In the genomic region with DNA sequence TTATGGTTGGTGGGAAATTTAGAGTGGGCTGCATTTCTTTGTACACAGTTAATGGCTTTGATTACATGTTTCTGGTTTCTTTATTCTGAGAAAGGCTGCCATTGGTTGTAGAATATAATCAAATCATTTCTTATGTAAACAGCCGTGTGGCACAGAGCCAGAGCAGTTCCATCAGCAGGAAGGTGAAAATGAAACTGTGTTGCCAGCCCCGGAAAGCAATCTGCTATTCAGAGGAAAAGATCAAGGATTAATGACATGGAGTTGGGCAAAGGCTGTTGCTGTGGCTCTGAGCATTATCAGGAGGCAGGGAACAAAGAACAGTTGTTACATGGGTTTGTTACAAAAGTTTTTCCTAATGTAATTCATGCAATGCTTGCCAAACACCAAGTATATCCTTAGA, we compare ENCODE assay signal across 16 cellular contexts.
DNase-seq lines count a peak whose midpoint lies in the region; ATAC-seq, FAIRE-seq and TF ChIP-seq lines count a peak whose summit lies in the region.
"Had no signal": no experiment of that assay in that cellular context is flagged by ENCODE, and none has a peak within 500 bp of the region (broad histone marks: within the 10 kb centered on the region; RNA-seq: fewer than 3 reads in every experiment).

No MANE protein-coding gene starts in this region.

- no peak overlapping the region for H3K4me3 Mint-ChIP-seq in effector memory CD8-positive, alpha-beta T cell
- H3K4me3 Mint-ChIP-seq: B cell; CD4-positive, alpha-beta memory T cell had no signal

- H3K27me3 ChIP-seq in right lobe of liver (no peaks in the 10 kb centered on the region), testis (no peaks in the 10 kb centered on the region)

- H3K27ac Mint-ChIP-seq in effector memory CD8-positive, alpha-beta T cell, result no peak overlapping the region
- H3K27ac Mint-ChIP-seq: B cell; CD4-positive, alpha-beta memory T cell had no signal

- no peaks in the 10 kb centered on the region for H3K4me1 ChIP-seq in kidney (ENCODE audit: control insufficient read depth in 1 of 2, insufficient read depth in 1 of 2, low read depth in 1 of 2, low read length in 2 of 2)
- H3K4me1 ChIP-seq in right lobe of liver, result peaks cover 0 to 8% (median 0%) of the 10 kb centered on the region in 4 donors
- H3K4me1 ChIP-seq in testis, result no peaks in the 10 kb centered on the region
- H3K4me1 ChIP-seq: HAP-1 had no signal

- H3K36me3 Mint-ChIP-seq in effector memory CD8-positive, alpha-beta T cell (ENCODE audit: insufficient read depth), result no peaks in the 10 kb centered on the region

- peaks cover 26 to 34% of the 10 kb centered on the region in 2 donors for H3K9me3 Mint-ChIP-seq in effector memory CD8-positive, alpha-beta T cell

- no peaks in the 10 kb centered on the region for H3K36me3 ChIP-seq in kidney (ENCODE audit: control insufficient read depth in 1 of 2, insufficient read depth in 2 of 2, low read length in 2 of 2)
- H3K36me3 ChIP-seq in right lobe of liver, result no peaks in the 10 kb centered on the region
- H3K36me3 ChIP-seq in testis (ENCODE audit: low read depth, missing control alignments), result no peaks in the 10 kb centered on the region
- H3K36me3 ChIP-seq: HAP-1 had no signal

- H3K9me3 ChIP-seq in kidney (ENCODE audit: control insufficient read depth in 1 of 2, low read length in 2 of 2) (peaks cover 0 to 3% of the 10 kb centered on the region in 2 donors), right lobe of liver (no peaks in the 10 kb centered on the region), testis (no peaks in the 10 kb centered on the region)
- H3K9me3 ChIP-seq: HAP-1 had no signal

- ATAC-seq in right lobe of liver (peak; percentile 74 to 92 (median 88)), HG02970 (IDR thresholded peaks at IDR 0.05; ENCODE audit: low FRiP score, unreplicated experiment) (no peak)
- no peak for ATAC-seq in effector memory CD8-positive, alpha-beta T cell (replicated peaks)

- H3K4me3 ChIP-seq in kidney (ENCODE audit: low read length in 2 of 2) (no peak overlapping the region), right lobe of liver (no peak overlapping the region), testis (no peak overlapping the region)
- H3K4me3 ChIP-seq: HAP-1 had no signal

- FAIRE-seq in kidney (lab: Jason Lieb, UNC) (no peak), urothelium cell line (lab: Jason Lieb, UNC) (no peak)
- FAIRE-seq: A204.1, GM12891, H1, HTR-8/SVneo had no signal

- intact Hi-C loops in kidney (cut with DNase I) (no loop called here), right lobe of liver (cut with DNase I) (no loop called here), testis (cut with DNase I; ENCODE audit: low total_unique reads) (no loop called here)

- TF ChIP-seq CTCF in kidney (IDR thresholded peaks at IDR 0.05; ENCODE audit: borderline replicate concordance, extremely low read depth, insufficient read depth) (no peak), right lobe of liver (IDR thresholded peaks at IDR 0.05) (no peak), testis (IDR thresholded peaks at IDR 0.05) (no peak)

- WGBS in right lobe of liver (ENCODE audit: insufficient coverage, low coverage, low lambda C conversion rate, missing lambda C conversion rate), result 0% methylated on average over 2 of the region's 2 CpGs
- WGBS in testis, 2 donors, result 34 to 36% methylated on average over 2 of the region's 2 CpGs

- TF ChIP-seq POLR2A in right lobe of liver (IDR thresholded peaks at IDR 0.05), result no peak
- TF ChIP-seq POLR2A in testis (IDR thresholded peaks at IDR 0.05), result no peak

- no peak overlapping the region for H3K9ac ChIP-seq in kidney (ENCODE audit: low read length in 2 of 2)

- DNase-seq in RPMI8226 (peak; percentile 68), kidney (peak; percentile 23), right lobe of liver (peak in 2 of 3 donors; percentile 70 to 73), testis (peak; percentile 93), urothelium cell line (ENCODE audit: low spot score) (no peak)
- no peak for DNase-seq in effector memory CD8-positive, alpha-beta T cell
- DNase-seq: C1 segment of cervical spinal cord; CD4-positive, alpha-beta memory T cell; DMS79 had no signal

- no peaks in the 10 kb centered on the region for H3K4me1 Mint-ChIP-seq in effector memory CD8-positive, alpha-beta T cell (ENCODE audit: low read depth in 2 of 2)
- H3K4me1 Mint-ChIP-seq: B cell; CD4-positive, alpha-beta memory T cell had no signal

- no peak overlapping the region for H3K27ac ChIP-seq in kidney (ENCODE audit: low read depth in 2 of 2, low read length in 2 of 2)
- no peak overlapping the region for H3K27ac ChIP-seq in right lobe of liver
- H3K27ac ChIP-seq in testis, result no peak overlapping the region

- no peaks in the 10 kb centered on the region for H3K27me3 Mint-ChIP-seq in effector memory CD8-positive, alpha-beta T cell
- H3K27me3 Mint-ChIP-seq: B cell; CD4-positive, alpha-beta memory T cell had no signal

Comparison
In these comparisons a context has a peak if more than half of its experiments do, and no peak if none do; other contexts are left out.
1. DNase-seq: peak in RPMI8226 (single experiment), kidney (single experiment), right lobe of liver (2 of 3) and testis (single experiment); none in urothelium cell line (single experiment) and effector memory CD8-positive, alpha-beta T cell (0 of 3).
2. ATAC-seq: peak in right lobe of liver (4 of 4); none in HG02970 (single experiment) and effector memory CD8-positive, alpha-beta T cell (single experiment).